Comparison of ENCODE assay signal across 1 cellular context in the genomic region with DNA sequence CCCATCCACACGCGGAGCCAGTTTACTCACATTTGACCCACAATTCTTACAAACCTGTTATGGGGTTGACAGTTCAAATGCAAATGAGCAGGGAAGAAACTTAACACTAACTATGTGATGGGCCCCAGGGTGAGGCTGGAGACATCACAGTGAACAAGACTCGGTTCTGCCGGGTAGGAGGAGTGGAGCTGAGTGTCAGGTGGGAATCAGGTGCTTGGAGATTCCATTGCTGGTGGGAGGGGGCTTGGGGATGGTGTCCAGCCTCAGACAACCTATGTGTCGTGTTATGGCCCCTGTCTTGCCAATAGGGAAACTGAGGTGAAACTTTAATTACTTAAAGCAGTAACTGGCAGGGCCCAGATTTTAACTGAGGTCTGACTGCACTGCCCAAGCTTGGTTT.
TF ChIP-seq lines count a peak whose summit lies in the region.

No MANE protein-coding gene starts in this region.

TF ChIP-seq in HCT116, 20 proteins besides CTCF, POLR2A, EP300 and RAD21 (continued from another document):
- TF ChIP-seq, protein P1, sequence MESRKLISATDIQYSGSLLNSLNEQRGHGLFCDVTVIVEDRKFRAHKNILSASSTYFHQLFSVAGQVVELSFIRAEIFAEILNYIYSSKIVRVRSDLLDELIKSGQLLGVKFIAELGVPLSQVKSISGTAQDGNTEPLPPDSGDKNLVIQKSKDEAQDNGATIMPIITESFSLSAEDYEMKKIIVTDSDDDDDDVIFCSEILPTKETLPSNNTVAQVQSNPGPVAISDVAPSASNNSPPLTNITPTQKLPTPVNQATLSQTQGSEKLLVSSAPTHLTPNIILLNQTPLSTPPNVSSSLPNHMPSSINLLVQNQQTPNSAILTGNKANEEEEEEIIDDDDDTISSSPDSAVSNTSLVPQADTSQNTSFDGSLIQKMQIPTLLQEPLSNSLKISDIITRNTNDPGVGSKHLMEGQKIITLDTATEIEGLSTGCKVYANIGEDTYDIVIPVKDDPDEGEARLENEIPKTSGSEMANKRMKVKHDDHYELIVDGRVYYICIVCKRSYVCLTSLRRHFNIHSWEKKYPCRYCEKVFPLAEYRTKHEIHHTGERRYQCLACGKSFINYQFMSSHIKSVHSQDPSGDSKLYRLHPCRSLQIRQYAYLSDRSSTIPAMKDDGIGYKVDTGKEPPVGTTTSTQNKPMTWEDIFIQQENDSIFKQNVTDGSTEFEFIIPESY (IDR thresholded peaks at IDR 0.05; ENCODE audit: extremely low read depth, insufficient replicate concordance, low read length) = no peak
- TF ChIP-seq SRF (IDR thresholded peaks at IDR 0.05; ENCODE audit: low read depth) = no peak
